In the genomic region with DNA sequence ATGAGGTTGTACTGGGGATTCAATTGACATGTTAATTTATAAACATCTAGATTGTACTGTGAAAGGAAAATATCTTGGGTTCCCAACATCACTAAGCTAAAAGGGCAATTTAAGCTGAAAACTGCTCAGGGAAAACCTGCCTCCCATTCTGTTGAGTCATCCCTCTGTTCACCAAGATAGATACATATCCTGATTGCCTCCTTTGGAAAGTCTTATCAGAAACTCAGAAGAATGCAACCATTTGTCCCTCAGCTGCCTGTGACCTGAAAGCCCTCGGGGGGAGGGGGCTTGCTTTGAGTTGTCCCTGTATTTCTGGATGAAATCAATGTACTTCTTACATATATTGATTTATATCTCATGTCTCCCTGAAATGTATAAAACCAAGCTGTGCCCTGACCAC, we compare ENCODE assay signal across 1 cellular context.
TF ChIP-seq lines count a peak whose summit lies in the region.

No MANE protein-coding gene starts in this region.

TF ChIP-seq in K562, 482 proteins besides CTCF, POLR2A, EP300 and RAD21 (continued from another document):
- TF ChIP-seq, protein P1, sequence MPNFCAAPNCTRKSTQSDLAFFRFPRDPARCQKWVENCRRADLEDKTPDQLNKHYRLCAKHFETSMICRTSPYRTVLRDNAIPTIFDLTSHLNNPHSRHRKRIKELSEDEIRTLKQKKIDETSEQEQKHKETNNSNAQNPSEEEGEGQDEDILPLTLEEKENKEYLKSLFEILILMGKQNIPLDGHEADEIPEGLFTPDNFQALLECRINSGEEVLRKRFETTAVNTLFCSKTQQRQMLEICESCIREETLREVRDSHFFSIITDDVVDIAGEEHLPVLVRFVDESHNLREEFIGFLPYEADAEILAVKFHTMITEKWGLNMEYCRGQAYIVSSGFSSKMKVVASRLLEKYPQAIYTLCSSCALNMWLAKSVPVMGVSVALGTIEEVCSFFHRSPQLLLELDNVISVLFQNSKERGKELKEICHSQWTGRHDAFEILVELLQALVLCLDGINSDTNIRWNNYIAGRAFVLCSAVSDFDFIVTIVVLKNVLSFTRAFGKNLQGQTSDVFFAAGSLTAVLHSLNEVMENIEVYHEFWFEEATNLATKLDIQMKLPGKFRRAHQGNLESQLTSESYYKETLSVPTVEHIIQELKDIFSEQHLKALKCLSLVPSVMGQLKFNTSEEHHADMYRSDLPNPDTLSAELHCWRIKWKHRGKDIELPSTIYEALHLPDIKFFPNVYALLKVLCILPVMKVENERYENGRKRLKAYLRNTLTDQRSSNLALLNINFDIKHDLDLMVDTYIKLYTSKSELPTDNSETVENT (CRISPR knock-in tag; IDR thresholded peaks at IDR 0.05): no peak
- TF ChIP-seq, protein P2, sequence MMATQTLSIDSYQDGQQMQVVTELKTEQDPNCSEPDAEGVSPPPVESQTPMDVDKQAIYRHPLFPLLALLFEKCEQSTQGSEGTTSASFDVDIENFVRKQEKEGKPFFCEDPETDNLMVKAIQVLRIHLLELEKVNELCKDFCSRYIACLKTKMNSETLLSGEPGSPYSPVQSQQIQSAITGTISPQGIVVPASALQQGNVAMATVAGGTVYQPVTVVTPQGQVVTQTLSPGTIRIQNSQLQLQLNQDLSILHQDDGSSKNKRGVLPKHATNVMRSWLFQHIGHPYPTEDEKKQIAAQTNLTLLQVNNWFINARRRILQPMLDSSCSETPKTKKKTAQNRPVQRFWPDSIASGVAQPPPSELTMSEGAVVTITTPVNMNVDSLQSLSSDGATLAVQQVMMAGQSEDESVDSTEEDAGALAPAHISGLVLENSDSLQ (IDR thresholded peaks at IDR 0.05): peak; percentile 44; the same call in 1 of the 2 replicates
- TF ChIP-seq TARDBP (IDR thresholded peaks at IDR 0.05) (no peak), BMI1 (IDR thresholded peaks at IDR 0.05; ENCODE audit: low read length) (no peak), RBBP5 (IDR thresholded peaks at IDR 0.05; ENCODE audit: borderline replicate concordance, insufficient read depth, low read length, poor library complexity, severe bottlenecking) (no peak), GABPA (tag; conservative IDR thresholded peaks at IDR 0.05; ENCODE audit: low read depth) (no peak), DPF2 (IDR thresholded peaks at IDR 0.05) (peak; percentile 98), HEY1 (CRISPR knock-in tag; IDR thresholded peaks at IDR 0.05; ENCODE audit: borderline replicate concordance) (peak; percentile 62; the same call in 1 of the 2 replicates), ARID1B (IDR thresholded peaks at IDR 0.05) (peak; percentile 98), MAFG (tag; conservative IDR thresholded peaks at IDR 0.05) (peak; percentile 98)
- TF ChIP-seq, protein P3, sequence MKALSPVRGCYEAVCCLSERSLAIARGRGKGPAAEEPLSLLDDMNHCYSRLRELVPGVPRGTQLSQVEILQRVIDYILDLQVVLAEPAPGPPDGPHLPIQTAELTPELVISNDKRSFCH (CRISPR knock-in tag; IDR thresholded peaks at IDR 0.05): no peak
- TF ChIP-seq, protein P3 (tag; IDR thresholded peaks at IDR 0.05): 0 out of 2 replicates have a peak, but pooled peaks have one; percentile 61
- TF ChIP-seq, protein P4, sequence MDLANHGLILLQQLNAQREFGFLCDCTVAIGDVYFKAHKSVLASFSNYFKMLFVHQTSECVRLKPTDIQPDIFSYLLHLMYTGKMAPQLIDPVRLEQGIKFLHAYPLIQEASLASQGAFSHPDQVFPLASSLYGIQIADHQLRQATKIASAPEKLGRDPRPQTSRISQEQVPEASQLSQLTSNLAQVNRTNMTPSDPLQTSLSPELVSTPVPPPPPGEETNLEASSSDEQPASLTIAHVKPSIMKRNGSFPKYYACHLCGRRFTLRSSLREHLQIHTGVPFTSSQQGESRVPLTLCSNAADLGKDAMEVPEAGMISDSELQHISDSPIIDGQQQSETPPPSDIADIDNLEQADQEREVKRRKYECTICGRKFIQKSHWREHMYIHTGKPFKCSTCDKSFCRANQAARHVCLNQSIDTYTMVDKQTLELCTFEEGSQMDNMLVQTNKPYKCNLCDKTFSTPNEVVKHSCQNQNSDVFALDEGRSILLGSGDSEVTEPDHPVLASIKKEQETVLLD (IDR thresholded peaks at IDR 0.05): peak; percentile 73; the same call in 1 of the 2 replicates
